ENCODE assay signal across 11 cellular contexts in the genomic region with DNA sequence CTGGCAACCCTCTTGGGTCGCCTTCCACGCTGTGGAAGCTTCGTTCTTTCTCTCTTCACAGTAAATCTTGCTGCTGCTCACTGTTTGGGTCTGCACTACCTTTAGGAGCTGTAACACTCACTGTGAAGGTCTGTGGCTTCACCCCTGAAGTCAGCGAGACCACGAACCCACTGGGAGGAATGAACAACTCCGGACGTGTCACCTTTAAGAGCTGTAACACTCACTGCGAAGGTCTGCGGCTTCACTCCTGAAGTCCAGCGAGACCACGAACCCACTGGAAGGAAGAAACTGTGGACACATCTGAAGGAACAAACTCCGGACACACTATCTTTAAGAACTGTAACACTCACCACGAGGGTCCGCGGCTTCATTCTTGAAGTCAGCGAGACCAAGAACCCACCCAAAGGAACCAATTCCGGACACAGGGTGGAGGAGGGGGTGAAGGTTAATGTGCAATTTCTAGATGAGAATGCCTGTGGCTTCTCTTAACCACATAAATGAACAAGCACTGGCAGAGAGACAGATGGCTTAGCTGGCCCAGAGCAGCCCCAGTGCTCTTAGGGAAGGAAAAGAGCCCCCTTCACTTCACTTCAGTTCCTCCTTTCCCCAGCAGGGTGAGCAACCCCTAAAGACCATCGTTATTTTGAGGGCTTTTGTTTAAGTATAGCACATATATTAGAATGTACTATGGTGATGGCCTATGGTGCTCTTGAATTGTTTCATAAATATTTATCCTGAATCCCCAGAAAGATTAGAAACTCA.
A peak's percentile ranks its signal among the peaks of the same experiment; 100 is the strongest.
DNase-seq lines count a peak whose midpoint lies in the region; ATAC-seq, FAIRE-seq and TF ChIP-seq lines count a peak whose summit lies in the region.
"Had no signal": no experiment of that assay in that cellular context is flagged by ENCODE, and none has a peak within 500 bp of the region (broad histone marks: within the 10 kb centered on the region; RNA-seq: fewer than 3 reads in every experiment).

No MANE protein-coding gene starts in this region.

- no peaks in the 10 kb centered on the region for H3K4me1 ChIP-seq in Karpas-422 (ENCODE audit: low read length)
- H3K4me1 ChIP-seq in astrocyte (ENCODE audit: insufficient read depth, low read length): peaks cover 3% of the 10 kb centered on the region
- H3K4me1 ChIP-seq in naive thymus-derived CD4-positive, alpha-beta T cell (ENCODE audit: control insufficient read depth in 2 of 2, insufficient read depth in 2 of 2, low read length in 2 of 2): no peaks in the 10 kb centered on the region
- H3K4me1 ChIP-seq: right atrium auricular region had no signal

- H3K4me3 Mint-ChIP-seq in astrocyte (ENCODE audit: unreplicated experiment): no peak overlapping the region
- no peak overlapping the region for H3K4me3 Mint-ChIP-seq in naive thymus-derived CD4-positive, alpha-beta T cell
- H3K4me3 Mint-ChIP-seq: activated CD4-positive, alpha-beta T cell treated with anti-CD3 and anti-CD28 coated beads, Interleukin-2, amount 10 ng/mL, durations not matched to agents 24 days and 14 days had no signal

- no peaks in the 10 kb centered on the region for H3K9me2 ChIP-seq in Karpas-422 (replicated peaks; ENCODE audit: insufficient read depth, low read length)

- peak; percentile 37 for ATAC-seq in naive thymus-derived CD4-positive, alpha-beta T cell
- ATAC-seq in GM19395 (IDR thresholded peaks at IDR 0.05; ENCODE audit: unreplicated experiment) (no peak), HG03108 (IDR thresholded peaks at IDR 0.05; ENCODE audit: unreplicated experiment) (no peak), GM21423 (IDR thresholded peaks at IDR 0.05; ENCODE audit: unreplicated experiment) (no peak)

- H3K4me3 ChIP-seq in Karpas-422 (ENCODE audit: low read length): no peak overlapping the region
- H3K4me3 ChIP-seq in astrocyte (ENCODE audit: insufficient read depth, low read depth, low read length): no peak overlapping the region
- H3K4me3 ChIP-seq in naive thymus-derived CD4-positive, alpha-beta T cell (ENCODE audit: low read length): no peak overlapping the region
- H3K4me3 ChIP-seq: right atrium auricular region had no signal

- no peaks in the 10 kb centered on the region for H3K27me3 Mint-ChIP-seq in astrocyte (ENCODE audit: low read depth, unreplicated experiment)
- peaks cover 0 to 4% (median 0%) of the 10 kb centered on the region in 5 donors for H3K27me3 Mint-ChIP-seq in naive thymus-derived CD4-positive, alpha-beta T cell
- H3K27me3 Mint-ChIP-seq: activated CD4-positive, alpha-beta T cell treated with anti-CD3 and anti-CD28 coated beads, Interleukin-2, amount 10 ng/mL, durations not matched to agents 24 days and 14 days had no signal

- H3K36me3 ChIP-seq in Karpas-422 (ENCODE audit: insufficient read depth, low read length): no peaks in the 10 kb centered on the region
- no peaks in the 10 kb centered on the region for H3K36me3 ChIP-seq in astrocyte (ENCODE audit: insufficient read depth, low read length)
- no peaks in the 10 kb centered on the region for H3K36me3 ChIP-seq in naive thymus-derived CD4-positive, alpha-beta T cell (ENCODE audit: control insufficient read depth in 2 of 3, insufficient read depth in 3 of 3, low read length in 3 of 3)
- H3K36me3 ChIP-seq: right atrium auricular region had no signal

- H3K27me3 ChIP-seq in Karpas-422 (ENCODE audit: low read length): no peaks in the 10 kb centered on the region
- H3K27me3 ChIP-seq in astrocyte (ENCODE audit: insufficient read depth, low read length): no peaks in the 10 kb centered on the region
- no peaks in the 10 kb centered on the region for H3K27me3 ChIP-seq in naive thymus-derived CD4-positive, alpha-beta T cell (ENCODE audit: control insufficient read depth in 2 of 2, insufficient read depth in 2 of 2, low read length in 2 of 2)
- H3K27me3 ChIP-seq: right atrium auricular region had no signal

- peak overlapping the region; percentile 78 for H3K27ac Mint-ChIP-seq in astrocyte (ENCODE audit: unreplicated experiment)
- no peak overlapping the region for H3K27ac Mint-ChIP-seq in naive thymus-derived CD4-positive, alpha-beta T cell
- H3K27ac Mint-ChIP-seq: activated CD4-positive, alpha-beta T cell treated with anti-CD3 and anti-CD28 coated beads, Interleukin-2, amount 10 ng/mL, durations not matched to agents 24 days and 14 days had no signal

- peaks cover 2% of the 10 kb centered on the region for H3K9me3 Mint-ChIP-seq in astrocyte (ENCODE audit: unreplicated experiment)
- peaks cover 0 to 3% (median 0%) of the 10 kb centered on the region in 11 donors for H3K9me3 Mint-ChIP-seq in naive thymus-derived CD4-positive, alpha-beta T cell
- H3K9me3 Mint-ChIP-seq: activated CD4-positive, alpha-beta T cell treated with anti-CD3 and anti-CD28 coated beads, Interleukin-2, amount 10 ng/mL, durations not matched to agents 24 days and 14 days had no signal

- TF ChIP-seq CTCF in GM12873 (IDR thresholded peaks at IDR 0.05; ENCODE audit: insufficient read depth, low read depth, low read length, missing control alignments) (peak; percentile 36), astrocyte (IDR thresholded peaks at IDR 0.05; ENCODE audit: insufficient read depth, low read depth, low read length) (peak; percentile 25)

- H3K9ac ChIP-seq in Karpas-422 (ENCODE audit: low read length) (no peak overlapping the region), astrocyte (ENCODE audit: low read length) (no peak overlapping the region)

- H3K79me2 ChIP-seq in Karpas-422 (ENCODE audit: low read length) (no peaks in the 10 kb centered on the region), astrocyte (ENCODE audit: insufficient read depth, low read length) (no peaks in the 10 kb centered on the region)

- DNase-seq in Karpas-422: peak; percentile 44
- peak; percentile 80 for DNase-seq in astrocyte (ENCODE audit: low read depth)
- no peak for DNase-seq in naive thymus-derived CD4-positive, alpha-beta T cell
- DNase-seq in NCI-H187 (lab: John Stamatoyannopoulos, UW): no peak
- DNase-seq: activated CD4-positive, alpha-beta T cell treated with anti-CD3 and anti-CD28 coated beads, Interleukin-2, amount 10 ng/mL, durations not matched to agents 24 days and 14 days; anterior cingulate cortex had no signal

- POLR2A ChIA-PET in naive thymus-derived CD4-positive, alpha-beta T cell (lab: Charles Lee): no interaction called here

- FAIRE-seq in astrocyte (lab: Jason Lieb, UNC): peak; percentile 73

- H3K27ac ChIP-seq in Karpas-422 (ENCODE audit: low read length) (no peak overlapping the region), astrocyte (ENCODE audit: low read depth, low read length) (no peak overlapping the region)
- H3K27ac ChIP-seq in naive thymus-derived CD4-positive, alpha-beta T cell (ENCODE audit: low read depth, low read length): no peak overlapping the region
- H3K27ac ChIP-seq: right atrium auricular region had no signal

- H4K20me1 ChIP-seq in Karpas-422 (ENCODE audit: insufficient read depth, low read depth, low read length) (no peaks in the 10 kb centered on the region), astrocyte (ENCODE audit: insufficient read depth, low read length) (no peaks in the 10 kb centered on the region)

- no peaks in the 10 kb centered on the region for H3K9me3 ChIP-seq in Karpas-422 (ENCODE audit: low read length)
- H3K9me3 ChIP-seq in astrocyte (ENCODE audit: insufficient read depth, low read depth, low read length): no peaks in the 10 kb centered on the region
- H3K9me3 ChIP-seq in naive thymus-derived CD4-positive, alpha-beta T cell (ENCODE audit: control insufficient read depth in 2 of 3, low read length in 3 of 3): no peaks in the 10 kb centered on the region
- H3K9me3 ChIP-seq: right atrium auricular region had no signal

- no peaks in the 10 kb centered on the region for H3K36me3 Mint-ChIP-seq in astrocyte (ENCODE audit: low read depth, unreplicated experiment)
- H3K36me3 Mint-ChIP-seq in naive thymus-derived CD4-positive, alpha-beta T cell: no peaks in the 10 kb centered on the region

- H3K4me2 ChIP-seq in Karpas-422 (ENCODE audit: low read depth, low read length, poor library complexity, severe bottlenecking) (no peak overlapping the region), astrocyte (ENCODE audit: low read length) (peak overlapping the region; percentile 55)

- H2AFZ ChIP-seq in Karpas-422 (ENCODE audit: low read length) (no peak overlapping the region), astrocyte (ENCODE audit: low read depth, low read length) (no peak overlapping the region)

- intact Hi-C loops in naive thymus-derived CD4-positive, alpha-beta T cell (cut with micrococcal nuclease): no loop called here

- CTCF ChIA-PET in naive thymus-derived CD4-positive, alpha-beta T cell (lab: Charles Lee): no interaction called here

- peaks cover 39% of the 10 kb centered on the region for H3K4me1 Mint-ChIP-seq in astrocyte (ENCODE audit: low read depth, unreplicated experiment)
- H3K4me1 Mint-ChIP-seq in naive thymus-derived CD4-positive, alpha-beta T cell: no peaks in the 10 kb centered on the region
- H3K4me1 Mint-ChIP-seq: activated CD4-positive, alpha-beta T cell treated with anti-CD3 and anti-CD28 coated beads, Interleukin-2, amount 10 ng/mL, durations not matched to agents 24 days and 14 days had no signal

Comparison
In these comparisons a context has a peak if more than half of its experiments do, and no peak if none do; other contexts are left out.
1. DNase-seq: peak in Karpas-422 (single experiment) and astrocyte (single experiment); none in naive thymus-derived CD4-positive, alpha-beta T cell (0 of 9) and NCI-H187 (0 of 2).